9 cellular contexts compared by ENCODE assay signal in genomic region chr5:86968311-86968753, GRCh38.
DNase-seq lines count a peak whose midpoint lies in the region; ATAC-seq, FAIRE-seq and TF ChIP-seq lines count a peak whose summit lies in the region.
"Had no signal": no experiment of that assay in that cellular context is flagged by ENCODE, and none has a peak within 500 bp of the region (broad histone marks: within the 10 kb centered on the region; RNA-seq: fewer than 3 reads in every experiment).

No MANE protein-coding gene starts in this region.

- no peak for FAIRE-seq in keratinocyte (lab: Jason Lieb, UNC)

- H3K9me1 ChIP-seq in keratinocyte (ENCODE audit: control insufficient read depth, extremely low read depth, insufficient read depth, low read length): no peaks in the 10 kb centered on the region

- dilution Hi-C loops in keratinocyte (cut with MboI; ENCODE audit: extremely low pct_ligation_motif_present, low sequenced_read_pairs): no loop called here

- H3K27ac ChIP-seq in keratinocyte (ENCODE audit: control insufficient read depth, insufficient read depth, low read length): no peak overlapping the region

- H3K27me3 ChIP-seq in keratinocyte (ENCODE audit: control insufficient read depth, extremely low read depth, insufficient read depth, low read length): no peaks in the 10 kb centered on the region

- H3K9me3 ChIP-seq in keratinocyte (ENCODE audit: control insufficient read depth, low read depth, low read length): no peaks in the 10 kb centered on the region

- no peak overlapping the region for H3K9ac ChIP-seq in keratinocyte (ENCODE audit: control insufficient read depth, extremely low read depth, insufficient read depth, low read length)

- H3K79me2 ChIP-seq in keratinocyte (ENCODE audit: control insufficient read depth, insufficient read depth, low read length): no peaks in the 10 kb centered on the region

- no peak overlapping the region for H3K4me3 ChIP-seq in astrocyte of the spinal cord (ENCODE audit: low read depth, low read length)
- no peak overlapping the region for H3K4me3 ChIP-seq in keratinocyte (ENCODE audit: control insufficient read depth in 2 of 3, extremely low read depth in 1 of 3, insufficient read depth in 2 of 3, low read depth in 1 of 3, low read length in 3 of 3)

- H3K36me3 ChIP-seq in keratinocyte (ENCODE audit: control insufficient read depth in 2 of 2, extremely low read depth in 1 of 2, insufficient read depth in 2 of 2, low read length in 2 of 2): no peaks in the 10 kb centered on the region

- H3K4me2 ChIP-seq in keratinocyte (ENCODE audit: control insufficient read depth, extremely low read depth, insufficient read depth, low read depth, low read length): no peak overlapping the region

- in situ Hi-C loops in astrocyte of the spinal cord (cut with HindIII; ENCODE audit: low sequenced_read_pairs): no loop called here

- no peaks in the 10 kb centered on the region for H4K20me1 ChIP-seq in keratinocyte (ENCODE audit: control insufficient read depth, extremely low read depth, insufficient read depth, low read length)

- H3K4me1 ChIP-seq in keratinocyte (ENCODE audit: control insufficient read depth, extremely low read depth, insufficient read depth, low read length): peaks cover 2% of the 10 kb centered on the region

- peak; percentile 62 for DNase-seq in Daoy (ENCODE audit: low read depth)
- peak; percentile 62 for DNase-seq in NAMALWA (ENCODE audit: low spot score)
- peak; percentile 89 for DNase-seq in astrocyte of the spinal cord (ENCODE audit: low read depth, low spot score)
- no peak for DNase-seq in keratinocyte (ENCODE audit: low read depth, low spot score)
- no peak for DNase-seq in stimulated activated CD4-positive, alpha-beta T cell treated with anti-CD3 and anti-CD28 coated beads, Interleukin-12 subunit alpha, Interleukin-12 subunit beta, amount 100 ng/mL, for 4 hours
- no peak for DNase-seq in activated T-cell treated with anti-CD3 and anti-CD28 coated beads, Interleukin-2, amount 50 U/mL, for 48 hours

- ATAC-seq in HG03521 (IDR thresholded peaks at IDR 0.05; ENCODE audit: unreplicated experiment): no peak
- ATAC-seq in GM21528 (IDR thresholded peaks at IDR 0.05; ENCODE audit: low FRiP score, unreplicated experiment): no peak
- ATAC-seq: naive thymus-derived CD8-positive, alpha-beta T cell had no signal

- H2AFZ ChIP-seq in keratinocyte (ENCODE audit: control insufficient read depth, low read length): peak overlapping the region; percentile 32

- TF ChIP-seq CTCF in astrocyte of the spinal cord (IDR thresholded peaks at IDR 0.05; ENCODE audit: low read depth, low read length) (peak; percentile 20), keratinocyte (optimal IDR thresholded peaks at IDR 0.05 in 1 of 3, IDR thresholded peaks at IDR 0.05 in 1 of 3, conservative IDR thresholded peaks at IDR 0.05 in 1 of 3; ENCODE audit: extremely low read depth in 1 of 3, insufficient read depth in 2 of 3, low read length in 3 of 3) (no peak)

Comparison
In these comparisons a context has a peak if more than half of its experiments do, and no peak if none do; other contexts are left out.
1. DNase-seq: peak in Daoy (single experiment), NAMALWA (single experiment) and astrocyte of the spinal cord (single experiment); none in keratinocyte (single experiment), stimulated activated CD4-positive, alpha-beta T cell treated with anti-CD3 and anti-CD28 coated beads, Interleukin-12 subunit alpha, Interleukin-12 subunit beta, amount 100 ng/mL, for 4 hours (single experiment) and activated T-cell treated with anti-CD3 and anti-CD28 coated beads, Interleukin-2, amount 50 U/mL, for 48 hours (0 of 2).